ENCODE assay signal across 23 cellular contexts in the genomic region with DNA sequence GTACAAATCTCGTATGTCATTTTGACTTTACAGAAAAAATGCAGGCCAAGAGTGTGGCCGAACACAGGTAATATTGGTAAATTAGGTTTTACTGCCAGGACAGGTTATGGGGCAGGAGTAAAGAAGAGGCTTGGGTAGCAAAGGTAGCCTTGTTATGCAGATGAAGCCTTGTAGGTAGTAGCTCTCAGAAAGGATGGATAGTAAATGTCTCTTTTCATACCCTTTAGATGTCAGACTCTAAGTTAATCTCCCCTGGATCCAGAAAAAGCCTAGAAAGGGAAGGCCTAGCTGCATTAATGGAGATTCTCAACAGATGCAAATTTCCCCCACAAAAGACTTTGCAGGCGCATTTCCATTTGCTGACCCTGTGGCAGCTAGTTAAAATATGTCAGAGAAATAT.
"Had no signal": no experiment of that assay in that cellular context is flagged by ENCODE, and none has a peak within 500 bp of the region (broad histone marks: within the 10 kb centered on the region; RNA-seq: fewer than 3 reads in every experiment).

No MANE protein-coding gene starts in this region.

- FAIRE-seq: astrocyte had no signal

- H3K36me3 ChIP-seq: MG63 had no signal

- H3K4me3 ChIP-seq: MG63, PC-9 had no signal

- DNase-seq: activated CD4-positive, alpha-beta memory T cell treated with anti-CD3 and anti-CD28 coated beads for 36 hours; activated CD4-positive, alpha-beta T cell treated with anti-CD3 and anti-CD28 coated beads, Interleukin-2, amount 10 ng/mL, durations not matched to agents 7 days and 5 days; activated CD4-positive, CD25-positive, alpha-beta regulatory T cell; activated CD8-positive, alpha-beta memory T cell treated with anti-CD3 and anti-CD28 coated beads for 24 hours; activated effector memory CD4-positive, alpha-beta T cell treated with anti-CD3 and anti-CD28 coated beads, Interleukin-2, amount 50 U/mL, for 16 hours; activated naive CD4-positive, alpha-beta T cell treated with anti-CD3 and anti-CD28 coated beads for 36 hours; activated T-cell treated with anti-CD3 and anti-CD28 coated beads, Interleukin-2, amount 50 U/mL, for 4 hours; amygdala; MG63; MV-4-11; NCI-H1105; NCI-H1436 treated with DMSO at 0.1 percent for 48 hours; NCI-H187 treated with DMSO at 0.1 percent for 48 hours; NCI-H2081 treated with DMSO at 0.1 percent for 48 hours; NCI-H446; NCI-H526; NCI-H82; PC-9; SHP77 treated with DMSO at 0.1 percent for 48 hours; T-helper 17 cell; T-helper 9 cell had no signal

- H3K27ac ChIP-seq: KMS-11, PC-9 had no signal

- H3K9me3 ChIP-seq: MG63 had no signal

- ATAC-seq: activated T-cell treated with anti-CD3 and anti-CD28 coated beads, Interleukin-2, amount 50 U/mL, for 4 hours; T-helper 17 cell had no signal

- H3K4me2 ChIP-seq: KMS-11, PC-9 had no signal

- H3K9ac ChIP-seq: KMS-11 had no signal

- H3K27me3 ChIP-seq: MG63 had no signal
